Comparison of ENCODE assay signal across 9 cellular contexts in the genomic region with DNA sequence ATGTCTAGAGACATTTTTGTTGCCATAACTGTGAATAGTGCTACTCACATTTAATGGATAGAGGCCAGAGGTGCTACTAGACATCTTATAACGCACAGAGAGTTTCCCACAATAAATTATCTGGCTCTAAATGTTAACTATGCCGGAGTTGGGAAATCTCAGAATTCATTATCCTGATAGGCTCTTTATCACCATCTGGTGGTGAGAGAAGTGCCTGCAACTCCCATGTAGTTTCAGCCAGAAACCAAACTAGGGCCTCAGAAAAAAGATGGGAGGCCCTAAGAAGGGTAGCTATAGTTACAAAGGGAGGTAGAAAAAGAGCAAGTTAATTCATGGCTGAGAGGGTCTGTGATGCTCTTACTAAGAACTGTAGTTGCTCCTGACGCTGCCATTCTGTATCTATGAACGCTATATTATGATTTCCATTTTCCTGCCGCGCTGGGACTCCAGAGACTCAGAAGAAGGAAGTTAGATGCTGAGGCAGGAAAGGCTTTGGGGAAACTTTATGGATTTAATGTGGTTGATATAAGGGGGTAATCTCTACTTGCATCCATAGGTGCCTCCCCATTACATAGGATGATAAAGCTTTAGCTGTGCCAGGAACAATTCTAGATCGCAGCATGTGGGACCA. TPM values are rescaled to one million over a fixed set of nuclear protein-coding genes. Genes with fewer than 3 reads are reported as not detected.
DNase-seq lines count a peak whose midpoint lies in the region; ATAC-seq and TF ChIP-seq lines count a peak whose summit lies in the region.
"Had no signal": no experiment of that assay in that cellular context is flagged by ENCODE, and none has a peak within 500 bp of the region (broad histone marks: within the 10 kb centered on the region; RNA-seq: fewer than 3 reads in every experiment).

No MANE protein-coding gene starts in this region.

- no peak overlapping the region for H4K8ac ChIP-seq in mesendoderm (ENCODE audit: low read depth, low read length)

- no peak for TF ChIP-seq EP300 in upper lobe of left lung (IDR thresholded peaks at IDR 0.05)

- ATAC-seq in GM18519 (IDR thresholded peaks at IDR 0.05; ENCODE audit: low FRiP score, unreplicated experiment) (peak; percentile 60), upper lobe of left lung (ENCODE audit: low FRiP score in 2 of 2) (peak in 1 of 2 donors; percentile 82)

- H2AK5ac ChIP-seq in mesendoderm (ENCODE audit: low read length), result no peak overlapping the region

- no peaks in the 10 kb centered on the region for H3K9me3 ChIP-seq in WERI-Rb-1 (ENCODE audit: severe bottlenecking)
- no peaks in the 10 kb centered on the region for H3K9me3 ChIP-seq in endodermal cell (ENCODE audit: control insufficient read depth, low read length)
- H3K9me3 ChIP-seq in upper lobe of left lung, result no peaks in the 10 kb centered on the region
- H3K9me3 ChIP-seq: SJSA1 had no signal

- TF ChIP-seq POLR2A in upper lobe of left lung (IDR thresholded peaks at IDR 0.05), result no peak

- H3K9me3 Mint-ChIP-seq in endodermal cell, result peaks cover 2% of the 10 kb centered on the region

- H3K27me3 Mint-ChIP-seq in endodermal cell (ENCODE audit: insufficient read depth), result peaks cover 5% of the 10 kb centered on the region

- H3K4me3 Mint-ChIP-seq in endodermal cell, result no peak overlapping the region

- H3K9ac ChIP-seq in endodermal cell (ENCODE audit: extremely low read depth, low read length, poor library complexity, severe bottlenecking) (no peak overlapping the region), mesendoderm (ENCODE audit: low read length) (no peak overlapping the region)

- H2BK120ac ChIP-seq in mesendoderm (ENCODE audit: low read depth, low read length), result no peak overlapping the region

- H3K4me3 ChIP-seq in WERI-Rb-1 (ENCODE audit: low read depth, low read length), result no peak overlapping the region
- H3K4me3 ChIP-seq in endodermal cell (ENCODE audit: low read length), result no peak overlapping the region
- H3K4me3 ChIP-seq in mesendoderm (ENCODE audit: low read length), result no peak overlapping the region
- no peak overlapping the region for H3K4me3 ChIP-seq in upper lobe of left lung
- H3K4me3 ChIP-seq: SJSA1 had no signal

- no peak overlapping the region for H3K23ac ChIP-seq in mesendoderm (ENCODE audit: low read length)

- no peak overlapping the region for H3K4ac ChIP-seq in mesendoderm (ENCODE audit: low read depth, low read length)

- TF ChIP-seq CTCF in WERI-Rb-1 (IDR thresholded peaks at IDR 0.05; ENCODE audit: low read depth, low read length) (peak; percentile 64), endodermal cell (conservative IDR thresholded peaks at IDR 0.05) (peak; percentile 91), upper lobe of left lung (IDR thresholded peaks at IDR 0.05) (peak; percentile 72 to 83 (median 82))

- DNase-seq in CD1c-positive myeloid dendritic cell (ENCODE audit: extremely low spot score), result peak; percentile 66
- peak; percentile 73 for DNase-seq in NAMALWA (ENCODE audit: low spot score)
- DNase-seq in WERI-Rb-1, result peak; percentile 39
- DNase-seq in endodermal cell, result peak; percentile 76
- DNase-seq in mesendoderm, result peak; percentile 53
- DNase-seq in upper lobe of left lung, result no peak
- no peak for DNase-seq in HK-2 (ENCODE audit: unreplicated experiment)

- no peak overlapping the region for H3K18ac ChIP-seq in mesendoderm (ENCODE audit: low read length)

- H3K79me2 ChIP-seq in mesendoderm (ENCODE audit: control insufficient read depth, insufficient read depth, low read length), result no peaks in the 10 kb centered on the region

- H3K36me3 ChIP-seq in WERI-Rb-1 (no peaks in the 10 kb centered on the region), endodermal cell (ENCODE audit: control insufficient read depth, insufficient read depth, low read length) (no peaks in the 10 kb centered on the region), mesendoderm (ENCODE audit: control insufficient read depth, insufficient read depth, low read length) (no peaks in the 10 kb centered on the region), upper lobe of left lung (no peaks in the 10 kb centered on the region)
- H3K36me3 ChIP-seq: SJSA1 had no signal

- no peak overlapping the region for H3K27ac Mint-ChIP-seq in endodermal cell

- H3K4me1 ChIP-seq in endodermal cell (ENCODE audit: control insufficient read depth, insufficient read depth, low read length) (no peaks in the 10 kb centered on the region), mesendoderm (ENCODE audit: control insufficient read depth, low read depth, low read length) (no peaks in the 10 kb centered on the region), upper lobe of left lung (peaks cover 0 to 7% (median 2%) of the 10 kb centered on the region in 4 donors)
- H3K4me1 ChIP-seq: SJSA1 had no signal

- no peak overlapping the region for H2BK15ac ChIP-seq in mesendoderm (replicated peaks; ENCODE audit: low read depth)

- peaks cover 6% of the 10 kb centered on the region for H3K4me1 Mint-ChIP-seq in endodermal cell

- no peak overlapping the region for H3K56ac ChIP-seq in mesendoderm (ENCODE audit: low read length)

- no peak overlapping the region for H3K4me2 ChIP-seq in mesendoderm (ENCODE audit: low read length)

- H3K36me3 Mint-ChIP-seq in endodermal cell (ENCODE audit: low read depth), result no peaks in the 10 kb centered on the region

- no peak overlapping the region for H2BK5ac ChIP-seq in mesendoderm (ENCODE audit: low read length)

- WGBS in endodermal cell (ENCODE audit: insufficient coverage in 1 of 2, insufficient read length in 1 of 2), 2 experiments, result 43 to 66% methylated on average over 5 to 7 of the region's 7 CpGs
- no CpG with 5 or more reads among the region's 7 CpGs for WGBS in mesendoderm (ENCODE audit: extremely low coverage, insufficient coverage, low lambda C conversion rate)
- WGBS in upper lobe of left lung, 2 donors, result 48 to 51% methylated on average over 7 of the region's 7 CpGs

- H3K79me1 ChIP-seq in mesendoderm (ENCODE audit: low read length), result no peaks in the 10 kb centered on the region

- H3K27me3 ChIP-seq in WERI-Rb-1 (ENCODE audit: insufficient read depth, low read depth, severe bottlenecking) (no peaks in the 10 kb centered on the region), endodermal cell (ENCODE audit: control insufficient read depth, insufficient read depth, low read length, poor library complexity, severe bottlenecking) (no peaks in the 10 kb centered on the region), mesendoderm (ENCODE audit: insufficient read depth, low read length, poor library complexity) (no peaks in the 10 kb centered on the region), upper lobe of left lung (no peaks in the 10 kb centered on the region)
- H3K27me3 ChIP-seq: SJSA1 had no signal

- H3K27ac ChIP-seq in WERI-Rb-1 (no peak overlapping the region), endodermal cell (ENCODE audit: low read depth, low read length) (no peak overlapping the region), mesendoderm (ENCODE audit: low read depth, low read length) (no peak overlapping the region), upper lobe of left lung (no peak overlapping the region)
- H3K27ac ChIP-seq: SJSA1 had no signal

- no peak overlapping the region for H4K5ac ChIP-seq in mesendoderm (ENCODE audit: low read length)

RNA-seq across cellular contexts. Expression of gene MRPL17, which starts 22.9 kb away (rescaled TPM):
- total RNA-seq in endodermal cell (10 to 100 TPM; 57.6 to 72.6 TPM), upper lobe of left lung (10 to 100 TPM; 12.6 to 49.2 (median 22.8) TPM)
- polyA plus RNA-seq in endodermal cell (2013, experiment 1 of 2), result 41.0 TPM
- 40.0 TPM for polyA plus RNA-seq in endodermal cell (2013, experiment 2 of 2)
- 90.2 TPM for polyA plus RNA-seq in mesendoderm (2013, experiment 1 of 2)
- 91.6 TPM for polyA plus RNA-seq in mesendoderm (2013, experiment 2 of 2)

RNA-seq across cellular contexts. Expression of gene DCHS1, which starts 50.4 kb away (rescaled TPM):
- 10 to 100 TPM; 13.7 to 14.3 TPM for total RNA-seq in endodermal cell
- 34.9 TPM for polyA plus RNA-seq in endodermal cell (2013, experiment 1 of 2)
- 34.2 TPM for polyA plus RNA-seq in endodermal cell (2013, experiment 2 of 2)
- 2.9 TPM for polyA plus RNA-seq in mesendoderm (2013, experiment 1 of 2)
- 3.0 TPM for polyA plus RNA-seq in mesendoderm (2013, experiment 2 of 2)
- 10 to 100 TPM in 4 of 6 donors, 1 to 10 TPM in 2; 9.2 to 32.2 (median 12.8) TPM for total RNA-seq in upper lobe of left lung

Comparison
In these comparisons a context has a peak if more than half of its experiments do, and no peak if none do; other contexts are left out.
1. DNase-seq: peak in CD1c-positive myeloid dendritic cell (single experiment), NAMALWA (single experiment), WERI-Rb-1 (single experiment), endodermal cell (single experiment) and mesendoderm (single experiment); none in upper lobe of left lung (0 of 2) and HK-2 (single experiment).
2. Peak in every context shown above with its lines, with median percentiles within 50 percentile points of each other: CTCF ChIP-seq.